ENCODE assay signal across 16 cellular contexts in the genomic region with DNA sequence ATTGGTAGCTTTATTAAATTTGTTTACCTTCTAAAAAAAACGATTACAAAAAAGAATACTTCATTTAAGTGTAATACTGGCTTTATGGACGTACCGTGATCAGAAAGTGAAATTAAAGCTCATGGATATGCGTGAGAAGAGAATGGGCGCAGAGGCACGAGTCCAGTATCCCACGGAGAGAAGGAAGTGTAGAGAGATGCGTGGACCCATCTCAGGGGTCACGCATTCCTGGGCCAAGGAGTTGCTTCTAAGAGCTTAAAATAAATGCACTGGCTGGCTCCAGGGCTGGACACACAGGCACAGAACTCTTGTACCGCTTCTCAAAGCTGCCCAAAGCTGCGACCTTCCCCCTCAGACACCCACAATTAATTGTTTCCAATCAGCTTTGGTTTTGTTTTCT. TPM values are rescaled to one million over a fixed set of nuclear protein-coding genes. Genes with fewer than 3 reads are reported as not detected.
DNase-seq lines count a peak whose midpoint lies in the region; ATAC-seq and TF ChIP-seq lines count a peak whose summit lies in the region.
"Had no signal": no experiment of that assay in that cellular context is flagged by ENCODE, and none has a peak within 500 bp of the region (broad histone marks: within the 10 kb centered on the region; RNA-seq: fewer than 3 reads in every experiment).

No MANE protein-coding gene starts in this region.

- no peak for TF ChIP-seq POLR2A in Peyer's patch (IDR thresholded peaks at IDR 0.05)
- no peak for TF ChIP-seq POLR2A in tibial nerve (IDR thresholded peaks at IDR 0.05)

- peaks cover 3% of the 10 kb centered on the region for H3K9me3 Mint-ChIP-seq in nephron
- H3K9me3 Mint-ChIP-seq: memory B cell had no signal

- no peak for DNase-seq in Peyer's patch
- DNase-seq in dorsolateral prefrontal cortex = no peak
- no peak for DNase-seq in tibial nerve (ENCODE audit: low spot score in 2 of 2)
- DNase-seq in D341Med (ENCODE audit: low spot score) = no peak
- no peak for DNase-seq in NCI-H1092 (lab: John Stamatoyannopoulos, UW)
- DNase-seq: CD4-positive, alpha-beta memory T cell; GDM1; NCI-H1105 treated with DMSO at 0.1 percent for 48 hours; NCI-H226; stimulated activated CD4-positive, alpha-beta T cell treated with anti-CD3 and anti-CD28 coated beads, Interleukin-1b, Interleukin-23, amount 100 ng/mL, for 48 hours; stimulated activated CD8-positive, alpha-beta memory T cell treated with anti-CD3 and anti-CD28 coated beads, Interleukin-4, amount 100 ng/mL, for 48 hours had no signal

- H3K4me1 Mint-ChIP-seq in nephron = peaks cover 31% of the 10 kb centered on the region
- H3K4me1 Mint-ChIP-seq: CD4-positive, alpha-beta memory T cell; memory B cell had no signal

- 58 to 64% methylated on average over 11 of the region's 11 CpGs for WGBS in tibial nerve, 2 donors

- H3K4me3 Mint-ChIP-seq in nephron = no peak overlapping the region
- H3K4me3 Mint-ChIP-seq: CD4-positive, alpha-beta memory T cell; memory B cell had no signal

- peaks cover 55% of the 10 kb centered on the region for H3K36me3 Mint-ChIP-seq in nephron (ENCODE audit: low read depth)
- H3K36me3 Mint-ChIP-seq: CD4-positive, alpha-beta memory T cell; memory B cell had no signal

- H3K9me3 ChIP-seq in Peyer's patch = no peaks in the 10 kb centered on the region
- peaks cover 0 to 14% (median 2%) of the 10 kb centered on the region in 4 donors for H3K9me3 ChIP-seq in tibial nerve

- H3K27me3 ChIP-seq in Peyer's patch = no peaks in the 10 kb centered on the region
- H3K27me3 ChIP-seq in dorsolateral prefrontal cortex = no peaks in the 10 kb centered on the region
- H3K27me3 ChIP-seq in tibial nerve = no peaks in the 10 kb centered on the region

- intact Hi-C loops in dorsolateral prefrontal cortex (cut with DNase I) = no loop called here

- H3K36me3 ChIP-seq in Peyer's patch (peaks cover 0 to 12% (median 0%) of the 10 kb centered on the region in 3 donors), tibial nerve (peaks cover 0 to 39% (median 6%) of the 10 kb centered on the region in 3 donors)

- no peak for TF ChIP-seq EP300 in tibial nerve (IDR thresholded peaks at IDR 0.05)

- H3K4me3 ChIP-seq in Peyer's patch (no peak overlapping the region), dorsolateral prefrontal cortex (peak overlapping the region in 8 of 59 donors; percentile 2 to 35 (median 18)), tibial nerve (peak overlapping the region in 2 of 4 donors; percentile 2 to 14)

- H3K4me1 ChIP-seq in Peyer's patch (peaks cover 0 to 9% (median 0%) of the 10 kb centered on the region in 4 donors), tibial nerve (peaks cover 0 to 55% (median 31%) of the 10 kb centered on the region in 4 donors)

- H3K27ac Mint-ChIP-seq in nephron = peak overlapping the region; percentile 1 to 97 (median 61)
- H3K27ac Mint-ChIP-seq: memory B cell had no signal

- TF ChIP-seq CTCF in Peyer's patch (IDR thresholded peaks at IDR 0.05) = no peak
- no peak for TF ChIP-seq CTCF in dorsolateral prefrontal cortex (IDR thresholded peaks at IDR 0.05 in 54 of 56, conservative IDR thresholded peaks at IDR 0.05 in 2 of 56; ENCODE audit: low read depth in 1 of 56, partially characterized antibody in 56 of 56)
- TF ChIP-seq CTCF in nephron (IDR thresholded peaks at IDR 0.05; ENCODE audit: unreplicated experiment in 3 of 3) = no peak
- TF ChIP-seq CTCF in tibial nerve (IDR thresholded peaks at IDR 0.05) = no peak

- H3K27ac ChIP-seq in Peyer's patch = peak overlapping the region; percentile 11 to 73 (median 60)
- peak overlapping the region in 36 of 59 donors; percentile 1 to 85 (median 61) for H3K27ac ChIP-seq in dorsolateral prefrontal cortex
- peak overlapping the region; percentile 75 to 97 (median 86) for H3K27ac ChIP-seq in tibial nerve

- ATAC-seq in HG02678 (IDR thresholded peaks at IDR 0.05; ENCODE audit: unreplicated experiment) (no peak), HG02759 (IDR thresholded peaks at IDR 0.05; ENCODE audit: unreplicated experiment) (no peak)
- ATAC-seq: SK-N-SH treated with all-trans-retinoic acid at 6 μM for 48 hours had no signal

- H3K27me3 Mint-ChIP-seq in nephron (ENCODE audit: low read depth) = no peaks in the 10 kb centered on the region

RNA-seq across cellular contexts. Expression of a gene that starts 8.7 kb away (rescaled TPM):
- total RNA-seq in Peyer's patch (10 to 100 TPM in 2 of 4 donors, 1 to 10 TPM in 2; 1.7 to 28.9 (median 8.4) TPM), dorsolateral prefrontal cortex (1 to 10 TPM in 102 of 120 experiments, under 1 TPM in 17, not detected in 1; 0.44 to 4.9 (median 1.8) TPM), tibial nerve (10 to 100 TPM in 1 of 4 donors, 1 to 10 TPM in 3; 2.6 to 20.4 (median 4.4) TPM)

RNA-seq across cellular contexts. Expression of a gene that starts 33.1 kb away (rescaled TPM):
- total RNA-seq in Peyer's patch (100 to 1,000 TPM in 1 of 4 donors, 10 to 100 TPM in 3; 41.9 to 283 (median 68.4) TPM), dorsolateral prefrontal cortex (10 to 100 TPM; 13.8 to 97.3 (median 30.1) TPM), tibial nerve (100 to 1,000 TPM; 355 to 752 (median 582) TPM)
